1 cellular context compared by ENCODE assay signal in the genomic region with DNA sequence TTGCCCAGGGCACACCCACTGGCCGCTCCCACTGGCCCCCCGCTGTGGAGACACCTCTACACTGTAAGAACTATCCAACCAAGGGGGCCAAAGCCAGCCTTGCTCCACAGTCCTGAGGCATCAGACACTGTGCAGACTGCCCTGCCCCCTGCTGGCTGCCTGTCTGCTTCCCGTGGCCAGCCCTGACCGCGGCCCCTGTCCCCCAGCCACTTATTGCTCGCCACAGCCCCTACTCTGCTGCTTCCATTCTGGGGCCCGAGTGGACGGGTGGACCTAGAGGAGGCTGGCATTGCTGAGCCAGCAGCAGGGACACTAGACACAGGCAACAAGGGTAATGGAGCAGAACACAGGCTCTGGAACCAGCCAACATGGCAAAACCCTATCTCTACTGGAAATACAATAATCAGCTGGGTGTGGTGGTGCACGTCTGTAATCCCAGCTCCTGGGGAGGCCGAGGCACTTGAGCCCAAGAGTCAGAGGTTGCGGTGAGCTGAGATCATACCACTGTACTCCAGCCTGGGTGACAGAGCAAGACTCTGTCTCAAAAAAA.
TF ChIP-seq lines count a peak whose summit lies in the region.

No MANE protein-coding gene starts in this region.

TF ChIP-seq in GM23338, 12 proteins besides CTCF, POLR2A, EP300 and RAD21 (continued from another document):
- TF ChIP-seq, protein P1, sequence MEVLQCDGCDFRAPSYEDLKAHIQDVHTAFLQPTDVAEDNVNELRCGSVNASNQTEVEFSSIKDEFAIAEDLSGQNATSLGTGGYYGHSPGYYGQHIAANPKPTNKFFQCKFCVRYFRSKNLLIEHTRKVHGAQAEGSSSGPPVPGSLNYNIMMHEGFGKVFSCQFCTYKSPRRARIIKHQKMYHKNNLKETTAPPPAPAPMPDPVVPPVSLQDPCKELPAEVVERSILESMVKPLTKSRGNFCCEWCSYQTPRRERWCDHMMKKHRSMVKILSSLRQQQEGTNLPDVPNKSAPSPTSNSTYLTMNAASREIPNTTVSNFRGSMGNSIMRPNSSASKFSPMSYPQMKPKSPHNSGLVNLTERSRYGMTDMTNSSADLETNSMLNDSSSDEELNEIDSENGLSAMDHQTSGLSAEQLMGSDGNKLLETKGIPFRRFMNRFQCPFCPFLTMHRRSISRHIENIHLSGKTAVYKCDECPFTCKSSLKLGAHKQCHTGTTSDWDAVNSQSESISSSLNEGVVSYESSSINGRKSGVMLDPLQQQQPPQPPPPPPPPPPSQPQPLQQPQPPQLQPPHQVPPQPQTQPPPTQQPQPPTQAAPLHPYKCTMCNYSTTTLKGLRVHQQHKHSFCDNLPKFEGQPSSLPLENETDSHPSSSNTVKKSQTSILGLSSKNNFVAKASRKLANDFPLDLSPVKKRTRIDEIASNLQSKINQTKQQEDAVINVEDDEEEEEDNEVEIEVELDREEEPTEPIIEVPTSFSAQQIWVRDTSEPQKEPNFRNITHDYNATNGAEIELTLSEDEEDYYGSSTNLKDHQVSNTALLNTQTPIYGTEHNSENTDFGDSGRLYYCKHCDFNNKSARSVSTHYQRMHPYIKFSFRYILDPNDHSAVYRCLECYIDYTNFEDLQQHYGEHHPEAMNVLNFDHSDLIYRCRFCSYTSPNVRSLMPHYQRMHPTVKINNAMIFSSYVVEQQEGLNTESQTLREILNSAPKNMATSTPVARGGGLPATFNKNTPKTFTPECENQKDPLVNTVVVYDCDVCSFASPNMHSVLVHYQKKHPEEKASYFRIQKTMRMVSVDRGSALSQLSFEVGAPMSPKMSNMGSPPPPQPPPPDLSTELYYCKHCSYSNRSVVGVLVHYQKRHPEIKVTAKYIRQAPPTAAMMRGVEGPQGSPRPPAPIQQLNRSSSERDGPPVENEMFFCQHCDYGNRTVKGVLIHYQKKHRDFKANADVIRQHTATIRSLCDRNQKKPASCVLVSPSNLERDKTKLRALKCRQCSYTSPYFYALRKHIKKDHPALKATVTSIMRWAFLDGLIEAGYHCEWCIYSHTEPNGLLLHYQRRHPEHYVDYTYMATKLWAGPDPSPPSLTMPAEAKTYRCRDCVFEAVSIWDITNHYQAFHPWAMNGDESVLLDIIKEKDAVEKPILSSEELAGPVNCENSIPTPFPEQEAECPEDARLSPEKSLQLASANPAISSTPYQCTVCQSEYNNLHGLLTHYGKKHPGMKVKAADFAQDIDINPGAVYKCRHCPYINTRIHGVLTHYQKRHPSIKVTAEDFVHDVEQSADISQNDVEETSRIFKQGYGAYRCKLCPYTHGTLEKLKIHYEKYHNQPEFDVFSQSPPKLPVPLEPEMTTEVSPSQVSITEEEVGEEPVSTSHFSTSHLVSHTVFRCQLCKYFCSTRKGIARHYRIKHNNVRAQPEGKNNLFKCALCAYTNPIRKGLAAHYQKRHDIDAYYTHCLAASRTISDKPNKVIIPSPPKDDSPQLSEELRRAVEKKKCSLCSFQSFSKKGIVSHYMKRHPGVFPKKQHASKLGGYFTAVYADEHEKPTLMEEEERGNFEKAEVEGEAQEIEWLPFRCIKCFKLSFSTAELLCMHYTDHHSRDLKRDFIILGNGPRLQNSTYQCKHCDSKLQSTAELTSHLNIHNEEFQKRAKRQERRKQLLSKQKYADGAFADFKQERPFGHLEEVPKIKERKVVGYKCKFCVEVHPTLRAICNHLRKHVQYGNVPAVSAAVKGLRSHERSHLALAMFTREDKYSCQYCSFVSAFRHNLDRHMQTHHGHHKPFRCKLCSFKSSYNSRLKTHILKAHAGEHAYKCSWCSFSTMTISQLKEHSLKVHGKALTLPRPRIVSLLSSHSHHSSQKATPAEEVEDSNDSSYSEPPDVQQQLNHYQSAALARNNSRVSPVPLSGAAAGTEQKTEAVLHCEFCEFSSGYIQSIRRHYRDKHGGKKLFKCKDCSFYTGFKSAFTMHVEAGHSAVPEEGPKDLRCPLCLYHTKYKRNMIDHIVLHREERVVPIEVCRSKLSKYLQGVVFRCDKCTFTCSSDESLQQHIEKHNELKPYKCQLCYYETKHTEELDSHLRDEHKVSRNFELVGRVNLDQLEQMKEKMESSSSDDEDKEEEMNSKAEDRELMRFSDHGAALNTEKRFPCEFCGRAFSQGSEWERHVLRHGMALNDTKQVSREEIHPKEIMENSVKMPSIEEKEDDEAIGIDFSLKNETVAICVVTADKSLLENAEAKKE (CRISPR knock-in tag; IDR thresholded peaks at IDR 0.05): no peak
